15 cellular contexts compared by ENCODE assay signal in genomic region chr4:90174622-90175023, GRCh38. TPM values are rescaled to one million over a fixed set of nuclear protein-coding genes. Genes with fewer than 3 reads are reported as not detected.
DNase-seq lines count a peak whose midpoint lies in the region; ATAC-seq, FAIRE-seq and TF ChIP-seq lines count a peak whose summit lies in the region.
"Had no signal": no experiment of that assay in that cellular context is flagged by ENCODE, and none has a peak within 500 bp of the region (broad histone marks: within the 10 kb centered on the region; RNA-seq: fewer than 3 reads in every experiment).

No MANE protein-coding gene starts in this region.

- H3K79me2 ChIP-seq in smooth muscle cell (ENCODE audit: low read depth), result no peaks in the 10 kb centered on the region

- no peaks in the 10 kb centered on the region for H3K27me3 ChIP-seq in kidney epithelial cell (ENCODE audit: control insufficient read depth, insufficient read depth, low read length)
- H3K27me3 ChIP-seq in smooth muscle cell (ENCODE audit: low read depth), result no peaks in the 10 kb centered on the region
- H3K27me3 ChIP-seq: upper lobe of left lung had no signal

- no peaks in the 10 kb centered on the region for H3F3A ChIP-seq in smooth muscle cell (ENCODE audit: low read depth)

- H3K27ac ChIP-seq in RWPE1, result no peak overlapping the region
- peak overlapping the region; percentile 56 for H3K27ac ChIP-seq in smooth muscle cell (ENCODE audit: low read depth)
- H3K27ac ChIP-seq: VCaP had no signal

- H2AFZ ChIP-seq in smooth muscle cell (ENCODE audit: low read depth), result no peak overlapping the region

- no peaks in the 10 kb centered on the region for H4K20me1 ChIP-seq in smooth muscle cell (ENCODE audit: low read depth)

- no peak for TF ChIP-seq POLR2A in GM12892 (IDR thresholded peaks at IDR 0.05; ENCODE audit: low read depth, low read length)

- H3K4me3 ChIP-seq in kidney epithelial cell (ENCODE audit: low read depth, low read length) (no peak overlapping the region), smooth muscle cell (no peak overlapping the region)
- H3K4me3 ChIP-seq: upper lobe of left lung had no signal

- peak; percentile 4 for DNase-seq in RWPE1 (ENCODE audit: low spot score)
- DNase-seq in kidney epithelial cell (ENCODE audit: low read depth), result peak; percentile 41
- no peak for DNase-seq in smooth muscle cell (lab: John Stamatoyannopoulos, UW; ENCODE audit: unreplicated experiment)
- no peak for DNase-seq in HuH-7 (ENCODE audit: low spot score)
- DNase-seq in activated CD4-positive, alpha-beta T cell treated with anti-CD3 and anti-CD28 coated beads, Interleukin-2, amount 50 U/mL, for 48 hours, result no peak
- no peak for DNase-seq in GM12892 (ENCODE audit: insufficient read length)
- DNase-seq: CD8-positive, alpha-beta T cell; DND-41; kidney; NCI-H1694; T-helper 17 cell had no signal

- H3K4me2 ChIP-seq in smooth muscle cell, result peak overlapping the region; percentile 3

- WGBS in smooth muscle cell (ENCODE audit: low lambda C conversion rate), result 65% methylated on average over 3 of the region's 3 CpGs

- CTCF ChIA-PET in RWPE1 (lab: Yijun Ruan, JAX), result no interaction called here

- POLR2A ChIA-PET in RWPE1 (lab: Yijun Ruan, JAX; ENCODE audit: low non-redundant PET), result no interaction called here

- H3K4me1 ChIP-seq in smooth muscle cell (ENCODE audit: low read depth), result no peaks in the 10 kb centered on the region
- H3K4me1 ChIP-seq: upper lobe of left lung had no signal

- no peak for TF ChIP-seq CTCF in RWPE1 (conservative IDR thresholded peaks at IDR 0.05; ENCODE audit: low read depth)
- no peak for TF ChIP-seq CTCF in kidney epithelial cell (IDR thresholded peaks at IDR 0.05; ENCODE audit: insufficient read depth, low read length, poor library complexity, severe bottlenecking)
- TF ChIP-seq CTCF in smooth muscle cell (IDR thresholded peaks at IDR 0.05; ENCODE audit: borderline replicate concordance, insufficient read depth, poor library complexity, severe bottlenecking), result no peak

- ATAC-seq in HG02610 (IDR thresholded peaks at IDR 0.05; ENCODE audit: unreplicated experiment) (peak; percentile 90), HG03378 (IDR thresholded peaks at IDR 0.05; ENCODE audit: unreplicated experiment) (no peak)
- ATAC-seq: CD8-positive, alpha-beta T cell; T-helper 17 cell had no signal

- no peaks in the 10 kb centered on the region for H3K9me3 ChIP-seq in smooth muscle cell (replicated peaks; ENCODE audit: low read depth)
- H3K9me3 ChIP-seq: upper lobe of left lung had no signal

- no peak for FAIRE-seq in GM12892 (lab: Jason Lieb, UNC)
- FAIRE-seq: kidney had no signal

- H3K9ac ChIP-seq in smooth muscle cell (ENCODE audit: low read depth), result no peak overlapping the region

- H3K36me3 ChIP-seq in kidney epithelial cell (ENCODE audit: control insufficient read depth, insufficient read depth, low read length) (no peaks in the 10 kb centered on the region), smooth muscle cell (ENCODE audit: low read depth) (no peaks in the 10 kb centered on the region)
- H3K36me3 ChIP-seq: upper lobe of left lung had no signal

RNA-seq across cellular contexts. Expression of gene CCSER1, which starts 47.4 kb away (rescaled TPM):
- 1.2 and 1.4 TPM in 2 replicates for total RNA-seq in kidney epithelial cell
- 0.76 and 1.0 TPM in 2 replicates for total RNA-seq in smooth muscle cell
- 0.58 TPM in 1 of 2 replicates, not detected in the other for polyA plus RNA-seq in smooth muscle cell
- polyA plus RNA-seq in GM12892 (2012; ENCODE audit: missing spikeins), result 0.91 TPM

Comparison
In these comparisons a context has a peak if more than half of its experiments do, and no peak if none do; other contexts are left out.
1. DNase-seq: peak in RWPE1 (single experiment) and kidney epithelial cell (single experiment); none in smooth muscle cell (single experiment), HuH-7 (single experiment), activated CD4-positive, alpha-beta T cell treated with anti-CD3 and anti-CD28 coated beads, Interleukin-2, amount 50 U/mL, for 48 hours (0 of 2) and GM12892 (single experiment).